In genomic region chr10:75230600-75231038, GRCh38 we compare ENCODE assay signal across 8 cellular contexts. TPM values are rescaled to one million over a fixed set of nuclear protein-coding genes. Genes with fewer than 3 reads are reported as not detected.
DNase-seq lines count a peak whose midpoint lies in the region; ATAC-seq and TF ChIP-seq lines count a peak whose summit lies in the region.

No MANE protein-coding gene starts in this region.

- H3K27ac ChIP-seq in osteoblast (ENCODE audit: low read depth, low read length) (peak overlapping the region; percentile 43), thoracic aorta (peak overlapping the region in 1 of 2 donors; percentile 29)

- H3K9me3 Mint-ChIP-seq in activated T-helper 2 cell treated with anti-CD3 and anti-CD28 coated beads, Interferon-gamma antibody, Interleukin-2, Interleukin-4, amounts not matched to agents 10 μg/mL and 5 μg/mL and 100 μg/mL, durations not matched to agents 14 hours and 24 hours and 36 hours, result no peaks in the 10 kb centered on the region

- H3K9me3 ChIP-seq in osteoblast (ENCODE audit: low read depth, low read length) (no peaks in the 10 kb centered on the region), thoracic aorta (no peaks in the 10 kb centered on the region)

- no peak overlapping the region for H3K4me2 ChIP-seq in osteoblast (ENCODE audit: insufficient read depth, low read length)

- H3K27me3 Mint-ChIP-seq in activated T-helper 2 cell treated with anti-CD3 and anti-CD28 coated beads, Interferon-gamma antibody, Interleukin-2, Interleukin-4, amounts not matched to agents 10 μg/mL and 5 μg/mL and 100 μg/mL, durations not matched to agents 14 hours and 24 hours and 36 hours (ENCODE audit: low read depth), result no peaks in the 10 kb centered on the region

- no peak overlapping the region for H3K4me3 Mint-ChIP-seq in activated T-helper 2 cell treated with anti-CD3 and anti-CD28 coated beads, Interferon-gamma antibody, Interleukin-2, Interleukin-4, amounts not matched to agents 10 μg/mL and 5 μg/mL and 100 μg/mL, durations not matched to agents 14 hours and 24 hours and 36 hours (ENCODE audit: low read depth)

- H3K79me2 ChIP-seq in osteoblast (ENCODE audit: insufficient read depth, low read length), result peaks cover 36% of the 10 kb centered on the region

- H3K4me1 ChIP-seq in osteoblast (ENCODE audit: insufficient read depth, low read length), result peaks cover 48% of the 10 kb centered on the region
- H3K4me1 ChIP-seq in thoracic aorta (ENCODE audit: control insufficient read depth in 1 of 2, low read depth in 2 of 2), result peaks cover 20 to 52% of the 10 kb centered on the region in 2 donors

- peaks cover 62% of the 10 kb centered on the region for H3K36me3 Mint-ChIP-seq in activated T-helper 2 cell treated with anti-CD3 and anti-CD28 coated beads, Interferon-gamma antibody, Interleukin-2, Interleukin-4, amounts not matched to agents 10 μg/mL and 5 μg/mL and 100 μg/mL, durations not matched to agents 14 hours and 24 hours and 36 hours (ENCODE audit: low read depth)

- no peak overlapping the region for H3K4me3 ChIP-seq in osteoblast (ENCODE audit: insufficient read depth, low read length)
- H3K4me3 ChIP-seq in thoracic aorta, result no peak overlapping the region

- H3K4me1 Mint-ChIP-seq in activated T-helper 2 cell treated with anti-CD3 and anti-CD28 coated beads, Interferon-gamma antibody, Interleukin-2, Interleukin-4, amounts not matched to agents 10 μg/mL and 5 μg/mL and 100 μg/mL, durations not matched to agents 14 hours and 24 hours and 36 hours (ENCODE audit: low read depth), result peaks cover 17% of the 10 kb centered on the region

- H3K27ac Mint-ChIP-seq in activated T-helper 2 cell treated with anti-CD3 and anti-CD28 coated beads, Interferon-gamma antibody, Interleukin-2, Interleukin-4, amounts not matched to agents 10 μg/mL and 5 μg/mL and 100 μg/mL, durations not matched to agents 14 hours and 24 hours and 36 hours, result peak overlapping the region; percentile 93

- ATAC-seq in GM21576 (IDR thresholded peaks at IDR 0.05; ENCODE audit: unreplicated experiment) (peak; percentile 34), thoracic aorta (ENCODE audit: insufficient number of reproducible peaks, low FRiP score, low read depth) (no peak)

- H3K36me3 ChIP-seq in osteoblast (ENCODE audit: insufficient read depth, low read length) (peaks cover 56% of the 10 kb centered on the region), thoracic aorta (peaks cover 9% of the 10 kb centered on the region)

- TF ChIP-seq CTCF in osteoblast (IDR thresholded peaks at IDR 0.05; ENCODE audit: extremely low read depth, low read depth, low read length) (peak; percentile 96), thoracic aorta (IDR thresholded peaks at IDR 0.05) (peak; percentile 93)

- H4K20me1 ChIP-seq in osteoblast (ENCODE audit: insufficient read depth, low read length), result peaks cover 21% of the 10 kb centered on the region

- intact Hi-C loops in activated T-helper 2 cell treated with anti-CD3 and anti-CD28 coated beads, Interferon-gamma antibody, Interleukin-2, Interleukin-4, amounts not matched to agents 10 μg/mL and 5 μg/mL and 100 μg/mL, durations not matched to agents 14 hours and 24 hours and 36 hours (cut with micrococcal nuclease), result loop anchor here (1.0 to 10.0 kb wide), 5 partner anchors 20 to 1076 kb away; partner anchors contain the start of genes ADK, AP3M1, KAT6B and VDAC2

- no peak overlapping the region for H2AFZ ChIP-seq in osteoblast (ENCODE audit: low read length)

- DNase-seq in DMS 273 treated with DMSO at 0.1 percent for 48 hours (lab: John Stamatoyannopoulos, UW) (peak; percentile 14), LHCN-M2 (ENCODE audit: low read depth) (peak; percentile 83), SHP77 (lab: John Stamatoyannopoulos, UW) (peak; percentile 10 to 49), fibroblast of the conjunctiva (ENCODE audit: low read depth) (peak; percentile 76), osteoblast (ENCODE audit: insufficient read length, low spot score, missing footprints) (peak; percentile 91), thoracic aorta (ENCODE audit: low spot score) (peak; percentile 84)
- DNase-seq in activated T-helper 2 cell treated with anti-CD3 and anti-CD28 coated beads, Interferon-gamma antibody, Interleukin-2, Interleukin-4, amounts not matched to agents 10 μg/mL and 5 μg/mL and 100 μg/mL, durations not matched to agents 14 hours and 24 hours and 36 hours (ENCODE audit: low spot score), result peak; percentile 88

- H3K27me3 ChIP-seq in osteoblast (ENCODE audit: insufficient read depth, low read length) (no peaks in the 10 kb centered on the region), thoracic aorta (replicated peaks; ENCODE audit: insufficient read depth) (no peaks in the 10 kb centered on the region)

RNA-seq across cellular contexts. Expression of gene COMTD1, which starts 5.1 kb away (rescaled TPM):
- 11.5 and 11.7 TPM in 2 replicates for total RNA-seq in LHCN-M2 (2014; rRNA removed)
- polyA plus RNA-seq in LHCN-M2 (2012), result 11.3 TPM
- total RNA-seq in activated T-helper 2 cell treated with anti-CD3 and anti-CD28 coated beads, Interferon-gamma antibody, Interleukin-2, Interleukin-4, amounts not matched to agents 10 μg/mL and 5 μg/mL and 100 μg/mL, durations not matched to agents 14 hours and 24 hours and 36 hours, result 38.5 and 38.7 TPM in 2 replicates
- 8.5 and 13.4 TPM in 2 replicates for total RNA-seq in osteoblast
- 10 to 100 TPM; 19.0 to 35.6 TPM for total RNA-seq in thoracic aorta

RNA-seq across cellular contexts. Expression of gene VDAC2, which starts 20.0 kb away (rescaled TPM):
- total RNA-seq in LHCN-M2 (2014; rRNA removed) (194 and 196 TPM in 2 replicates), osteoblast (141 and 145 TPM in 2 replicates), thoracic aorta (10 to 100 TPM; 93.3 to 98.0 TPM)
- 218 TPM for polyA plus RNA-seq in LHCN-M2 (2012)
- total RNA-seq in activated T-helper 2 cell treated with anti-CD3 and anti-CD28 coated beads, Interferon-gamma antibody, Interleukin-2, Interleukin-4, amounts not matched to agents 10 μg/mL and 5 μg/mL and 100 μg/mL, durations not matched to agents 14 hours and 24 hours and 36 hours, result 219 and 221 TPM in 2 replicates

Comparison
In these comparisons a context has a peak if more than half of its experiments do, and no peak if none do; other contexts are left out.
1. DNase-seq: peak in every context shown above with its lines; median percentile 91 in osteoblast; 88 in activated T-helper 2 cell treated with anti-CD3 and anti-CD28 coated beads, Interferon-gamma antibody, Interleukin-2, Interleukin-4, amounts not matched to agents 10 μg/mL and 5 μg/mL and 100 μg/mL, durations not matched to agents 14 hours and 24 hours and 36 hours; 84 in thoracic aorta; 83 in LHCN-M2; 76 in fibroblast of the conjunctiva; 30 in SHP77; 14 in DMS 273 treated with DMSO at 0.1 percent for 48 hours.